16 cellular contexts compared by ENCODE assay signal in the genomic region with DNA sequence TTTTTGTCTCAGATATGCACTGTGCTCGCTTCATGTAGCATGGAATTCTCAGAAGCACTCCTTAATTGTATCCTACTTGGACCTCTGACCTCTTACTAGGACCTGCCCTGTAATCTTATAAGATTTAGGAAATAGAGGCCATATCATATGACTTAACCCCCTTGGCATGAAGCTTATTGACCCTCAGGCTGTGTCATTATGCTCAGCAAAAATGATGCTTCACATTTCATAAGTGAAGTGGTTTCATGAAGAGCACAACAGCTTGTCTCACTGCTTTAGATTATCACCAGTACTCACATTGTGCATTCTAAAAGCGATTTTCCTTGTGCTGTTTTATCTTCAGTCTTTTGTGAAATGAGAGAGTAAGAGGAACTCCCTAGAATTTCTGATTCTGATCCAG. TPM values are rescaled to one million over a fixed set of nuclear protein-coding genes. Genes with fewer than 3 reads are reported as not detected.
DNase-seq lines count a peak whose midpoint lies in the region; ATAC-seq and TF ChIP-seq lines count a peak whose summit lies in the region.
"Had no signal": no experiment of that assay in that cellular context is flagged by ENCODE, and none has a peak within 500 bp of the region (broad histone marks: within the 10 kb centered on the region; RNA-seq: fewer than 3 reads in every experiment).

No MANE protein-coding gene starts in this region.

- peaks cover 54% of the 10 kb centered on the region for H3K4me1 Mint-ChIP-seq in endothelial cell (ENCODE audit: unreplicated experiment)
- H3K4me1 Mint-ChIP-seq in nephron progenitor cell: peaks cover 13% of the 10 kb centered on the region

- H3K79me2 ChIP-seq in Loucy (ENCODE audit: insufficient read depth, low read length): peaks cover 72% of the 10 kb centered on the region
- H3K79me2 ChIP-seq in trophoblast cell (ENCODE audit: control insufficient read depth, insufficient read depth, low read length, poor library complexity): no peaks in the 10 kb centered on the region

- no peaks in the 10 kb centered on the region for H3K9me2 ChIP-seq in Loucy (replicated peaks; ENCODE audit: low read depth, low read length)

- H3K4me3 ChIP-seq in Loucy (ENCODE audit: low read length, poor library complexity, severe bottlenecking): no peak overlapping the region
- H3K4me3 ChIP-seq in trophoblast cell (ENCODE audit: low read depth, low read length): no peak overlapping the region
- H3K4me3 ChIP-seq: BLaER1 treated with 17β-estradiol and CSF1 and Interleukin-3, amounts not matched to agents 10 nM and 100 nM; PC-9 had no signal

- no peak overlapping the region for H4K8ac ChIP-seq in trophoblast cell (ENCODE audit: low read depth, low read length)

- H3K4me3 Mint-ChIP-seq in endothelial cell (ENCODE audit: unreplicated experiment) (no peak overlapping the region), nephron progenitor cell (no peak overlapping the region)

- no peak for ATAC-seq in GM21723 (IDR thresholded peaks at IDR 0.05; ENCODE audit: unreplicated experiment)

- no peak overlapping the region for H3K14ac ChIP-seq in trophoblast cell (ENCODE audit: low read length)

- H2AK5ac ChIP-seq in trophoblast cell (ENCODE audit: low read length): no peak overlapping the region

- H2BK120ac ChIP-seq in trophoblast cell (ENCODE audit: insufficient read depth, low read length, poor library complexity): no peak overlapping the region

- no peak overlapping the region for H3K18ac ChIP-seq in trophoblast cell (ENCODE audit: low read length)

- TF ChIP-seq CTCF in Loucy (conservative IDR thresholded peaks at IDR 0.05; ENCODE audit: low read length) (no peak), endothelial cell (IDR thresholded peaks at IDR 0.05; ENCODE audit: unreplicated experiment) (no peak), nephron progenitor cell (IDR thresholded peaks at IDR 0.05) (no peak)

- peak overlapping the region; percentile 69 for H3K27ac ChIP-seq in trophoblast cell (ENCODE audit: low read depth, low read length)
- H3K27ac ChIP-seq: PC-9, RWPE1 had no signal

- no peak overlapping the region for H3K4ac ChIP-seq in trophoblast cell (ENCODE audit: low read depth, low read length)

- H4K12ac ChIP-seq in trophoblast cell (ENCODE audit: low read depth, low read length): no peak overlapping the region

- H3K23ac ChIP-seq in trophoblast cell (ENCODE audit: low read length): no peak overlapping the region

- no peaks in the 10 kb centered on the region for H3K36me3 ChIP-seq in Loucy (ENCODE audit: insufficient read depth, low read length)
- no peaks in the 10 kb centered on the region for H3K36me3 ChIP-seq in trophoblast cell (ENCODE audit: control insufficient read depth in 1 of 2, insufficient read depth in 2 of 2, low read length in 2 of 2)

- no peak overlapping the region for H2BK5ac ChIP-seq in trophoblast cell (ENCODE audit: low read depth, low read length, poor library complexity)

- H3K27me3 ChIP-seq in Loucy (ENCODE audit: insufficient read depth, low read length, poor library complexity, severe bottlenecking) (no peaks in the 10 kb centered on the region), trophoblast cell (ENCODE audit: insufficient read depth, low read length) (no peaks in the 10 kb centered on the region)
- H3K27me3 ChIP-seq: BLaER1 treated with 17β-estradiol and CSF1 and Interleukin-3, amounts not matched to agents 10 nM and 100 nM had no signal

- WGBS in trophoblast cell (ENCODE audit: extremely low coverage, insufficient coverage, insufficient read length): no CpG with 5 or more reads among the region's 2 CpGs

- no peak overlapping the region for H2AFZ ChIP-seq in Loucy (ENCODE audit: low read length)
- H2AFZ ChIP-seq in trophoblast cell (ENCODE audit: insufficient read depth, low read length, poor library complexity): no peak overlapping the region
- H2AFZ ChIP-seq: PC-9 had no signal

- H3K9me3 ChIP-seq in Loucy (ENCODE audit: insufficient read depth, low read depth, low read length) (no peaks in the 10 kb centered on the region), trophoblast cell (ENCODE audit: insufficient read depth, low read depth, low read length) (no peaks in the 10 kb centered on the region)

- H3K27me3 Mint-ChIP-seq in endothelial cell (ENCODE audit: unreplicated experiment) (peaks cover 1% of the 10 kb centered on the region), nephron progenitor cell (ENCODE audit: low read depth, poor library complexity) (no peaks in the 10 kb centered on the region)

- no peak overlapping the region for H2BK12ac ChIP-seq in trophoblast cell (ENCODE audit: low read length)

- H3K9ac ChIP-seq in Loucy (ENCODE audit: low read depth, low read length, poor library complexity, severe bottlenecking) (no peak overlapping the region), trophoblast cell (ENCODE audit: low read length) (no peak overlapping the region)
- H3K9ac ChIP-seq: BLaER1 treated with 17β-estradiol and CSF1 and Interleukin-3, amounts not matched to agents 10 nM and 100 nM had no signal

- H3K36me3 Mint-ChIP-seq in endothelial cell (ENCODE audit: low read depth, unreplicated experiment) (peaks cover 6% of the 10 kb centered on the region), nephron progenitor cell (ENCODE audit: low read depth) (peaks cover 9% of the 10 kb centered on the region)

- H3K4me2 ChIP-seq in Loucy (ENCODE audit: low read depth, low read length, poor library complexity, severe bottlenecking) (peak overlapping the region; percentile 79), trophoblast cell (ENCODE audit: low read length) (no peak overlapping the region)
- H3K4me2 ChIP-seq: PC-9 had no signal

- peaks cover 2% of the 10 kb centered on the region for H3K79me1 ChIP-seq in trophoblast cell (ENCODE audit: low read length)

- no peak overlapping the region for H4K91ac ChIP-seq in trophoblast cell (ENCODE audit: low read depth, low read length)

- H3K4me1 ChIP-seq in Loucy (ENCODE audit: insufficient read depth, low read length, poor library complexity, severe bottlenecking): peaks cover 55% of the 10 kb centered on the region
- H3K4me1 ChIP-seq in trophoblast cell (ENCODE audit: control insufficient read depth in 1 of 2, insufficient read depth in 2 of 2, low read length in 2 of 2): peaks cover 3 to 5% of the 10 kb centered on the region in 2 experiments

- H4K20me1 ChIP-seq in Loucy (ENCODE audit: insufficient read depth, low read length, poor library complexity, severe bottlenecking): peaks cover 19% of the 10 kb centered on the region

- H3K9me3 Mint-ChIP-seq in endothelial cell (ENCODE audit: unreplicated experiment) (no peaks in the 10 kb centered on the region), nephron progenitor cell (no peaks in the 10 kb centered on the region)

- H3K27ac Mint-ChIP-seq in endothelial cell (ENCODE audit: unreplicated experiment) (peak overlapping the region; percentile 98), nephron progenitor cell (no peak overlapping the region)

- peak; percentile 3 for DNase-seq in EH (ENCODE audit: low read depth)
- DNase-seq in endothelial cell (ENCODE audit: low spot score): no peak
- peak; percentile 64 to 87 for DNase-seq in trophoblast cell
- DNase-seq in GF-D8 (lab: John Stamatoyannopoulos, UW): no peak
- DNase-seq in nephron progenitor cell: no peak
- DNase-seq: DMS 273 treated with DMSO at 0.1 percent for 48 hours, DND-41, GOT3, NCI-H187 treated with DMSO at 0.1 percent for 48 hours, NCI-H345, NCI-H524 treated with DMSO at 0.1 percent for 48 hours, PC-9 had no signal

- H3F3A ChIP-seq in Loucy (ENCODE audit: low read depth): no peaks in the 10 kb centered on the region

RNA-seq across cellular contexts. Expression of gene PHKB, which starts 6.4 kb away (rescaled TPM):
- total RNA-seq in endothelial cell (ENCODE audit: unreplicated experiment): 125 TPM
- polyA plus RNA-seq in trophoblast cell (2013): 31.8 and 34.5 TPM in 2 replicates

RNA-seq across cellular contexts. Expression of gene ITFG1, which starts 6.6 kb away (rescaled TPM):
- total RNA-seq in endothelial cell (ENCODE audit: unreplicated experiment): 66.3 TPM
- 66.9 and 68.4 TPM in 2 replicates for polyA plus RNA-seq in trophoblast cell (2013)

Comparison
In these comparisons a context has a peak if more than half of its experiments do, and no peak if none do; other contexts are left out.
1. DNase-seq: peak in EH (single experiment) and trophoblast cell (2 of 2); none in endothelial cell (single experiment), GF-D8 (single experiment) and nephron progenitor cell (single experiment).